In the genomic region with DNA sequence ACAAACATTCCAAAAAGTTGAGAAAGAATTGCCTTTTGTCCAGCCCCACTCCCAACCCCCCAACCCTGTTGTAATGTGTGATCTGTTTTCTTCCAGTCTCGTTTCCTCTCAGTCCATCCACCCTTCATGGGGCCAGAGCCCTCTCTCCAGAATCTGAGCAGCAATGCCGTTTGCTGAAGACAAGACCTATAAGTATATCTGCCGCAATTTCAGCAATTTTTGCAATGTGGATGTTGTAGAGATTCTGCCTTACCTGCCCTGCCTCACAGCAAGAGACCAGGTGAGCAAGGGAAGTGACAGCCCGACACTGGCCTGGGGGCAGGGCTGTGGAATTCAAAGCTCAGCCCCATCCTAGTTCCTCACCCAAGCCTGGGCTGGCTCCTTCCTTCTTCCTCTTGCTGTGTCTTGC, we compare ENCODE assay signal across 1 cellular context.
TF ChIP-seq lines count a peak whose summit lies in the region.

No MANE protein-coding gene starts in this region.

TF ChIP-seq in A549, 52 proteins besides CTCF, POLR2A, EP300 and RAD21 (continued from another document):
- TF ChIP-seq FOXS1 (CRISPR knock-in tag; IDR thresholded peaks at IDR 0.05), result no peak
- no peak for TF ChIP-seq HEYL (CRISPR knock-in tag; IDR thresholded peaks at IDR 0.05)
